18 cellular contexts compared by ENCODE assay signal in genomic region chr9:130208600-130209347, GRCh38. TPM values are rescaled to one million over a fixed set of nuclear protein-coding genes. Genes with fewer than 3 reads are reported as not detected.
DNase-seq lines count a peak whose midpoint lies in the region; ATAC-seq, FAIRE-seq and TF ChIP-seq lines count a peak whose summit lies in the region.
"Had no signal": no experiment of that assay in that cellular context is flagged by ENCODE, and none has a peak within 500 bp of the region (broad histone marks: within the 10 kb centered on the region; RNA-seq: fewer than 3 reads in every experiment).

No MANE protein-coding gene starts in this region.

- ATAC-seq in HG02642 (IDR thresholded peaks at IDR 0.05; ENCODE audit: poor library complexity, unreplicated experiment): no peak
- ATAC-seq: PC-3; stimulated activated naive CD8-positive, alpha-beta T cell treated with anti-CD3 and anti-CD28 coated beads, Interleukin-15, Interleukin-2, amounts not matched to agents 100 U/mL and 50 U/mL, for 24 hours had no signal

- H3K4me3 ChIP-seq in HEK293 (ENCODE audit: low read depth, low read length): no peak overlapping the region
- no peak overlapping the region for H3K4me3 ChIP-seq in esophagus squamous epithelium

- 67 to 69% methylated on average over 17 to 25 of the region's 26 CpGs for WGBS in esophagus squamous epithelium, 2 donors

- CTCF ChIA-PET in HEK293 (lab: Yijun Ruan, JAX): interaction anchor here (0.5 to 1.3 kb wide), 3 partner anchors 11 to 111 kb away, joined by 3 to 4 read pairs (median 3); no protein-coding TSS in a partner anchor

- H3K4me1 ChIP-seq in HEK293 (ENCODE audit: control insufficient read depth, insufficient read depth, low read length) (no peaks in the 10 kb centered on the region), esophagus squamous epithelium (peaks cover 7 to 50% (median 11%) of the 10 kb centered on the region in 3 donors)

- H3K9me3 ChIP-seq in HEK293 (ENCODE audit: control insufficient read depth, insufficient read depth, low read depth, low read length) (no peaks in the 10 kb centered on the region), esophagus squamous epithelium (no peaks in the 10 kb centered on the region)

- H3K27me3 ChIP-seq in esophagus squamous epithelium: no peaks in the 10 kb centered on the region

- no peak for TF ChIP-seq POLR2A in esophagus squamous epithelium (IDR thresholded peaks at IDR 0.05)

- H3K27ac ChIP-seq in HEK293 (ENCODE audit: extremely low read depth, low read depth, low read length): no peak overlapping the region
- H3K27ac ChIP-seq in esophagus squamous epithelium: peak overlapping the region in 3 of 4 donors; percentile 65 to 84 (median 79)
- H3K27ac ChIP-seq: C4-2B had no signal

- H3K36me3 ChIP-seq in HEK293 (ENCODE audit: control insufficient read depth in 2 of 2, insufficient read depth in 1 of 2, low read length in 2 of 2) (no peaks in the 10 kb centered on the region), esophagus squamous epithelium (no peaks in the 10 kb centered on the region)

- FAIRE-seq in GM19239 (lab: Jason Lieb, UNC) (no peak), D721Med (lab: Jason Lieb, UNC) (no peak)
- FAIRE-seq: bronchial epithelial cell had no signal

- intact Hi-C loops in esophagus squamous epithelium (cut with DNase I): no loop called here

- TF ChIP-seq CTCF in HEK293 (tag by site-specific recombination; IDR thresholded peaks at IDR 0.05): no peak
- TF ChIP-seq CTCF in esophagus squamous epithelium (IDR thresholded peaks at IDR 0.05): no peak
- TF ChIP-seq CTCF in D721Med (IDR thresholded peaks at IDR 0.05; ENCODE audit: insufficient read depth, missing control alignments): no peak

- POLR2A ChIA-PET in HEK293 (lab: Yijun Ruan, JAX): no interaction called here

- DNase-seq in NCI-H2227 treated with DMSO at 0.1 percent for 48 hours (lab: John Stamatoyannopoulos, UW): peak; percentile 85
- DNase-seq in esophagus squamous epithelium (lab: John Stamatoyannopoulos, UW): no peak
- DNase-seq in retina: peak; percentile 54
- DNase-seq in AG08396 (ENCODE audit: low spot score): no peak
- DNase-seq in GM19239 (ENCODE audit: insufficient read length, low spot score): no peak
- DNase-seq in D721Med (ENCODE audit: insufficient read length, low spot score): no peak
- DNase-seq: activated CD4-positive, alpha-beta T cell treated with anti-CD3 and anti-CD28 coated beads, Interleukin-2, amount 50 U/mL, for 4 hours; GF-D8; hippocampal formation; NCI-H2029 treated with DMSO at 0.1 percent for 48 hours; PC-3; stimulated activated CD4-positive, alpha-beta T cell treated with anti-CD3 and anti-CD28 coated beads, Interleukin-4, amount 100 ng/mL, for 4 hours; stimulated activated naive CD8-positive, alpha-beta T cell treated with anti-CD3 and anti-CD28 coated beads, Interleukin-15, Interleukin-2, amounts not matched to agents 100 U/mL and 50 U/mL, for 24 hours had no signal

TF ChIP-seq in HEK293, 187 proteins besides CTCF, POLR2A, EP300 and RAD21:
- TF ChIP-seq ZNF785 (tag by site-specific recombination; IDR thresholded peaks at IDR 0.05): no peak
- 0 out of 2 replicates have a peak, but pooled peaks have one; percentile 11 for TF ChIP-seq OSR2 (tag by site-specific recombination; IDR thresholded peaks at IDR 0.05)
- TF ChIP-seq ZNF138 (tag by site-specific recombination; IDR thresholded peaks at IDR 0.05; ENCODE audit: borderline replicate concordance): no peak
- 0 out of 2 replicates have a peak, but pooled peaks have one; percentile 16 for TF ChIP-seq ZBTB44 (tag by site-specific recombination; IDR thresholded peaks at IDR 0.05)
- no peak for TF ChIP-seq ZNF571 (tag by site-specific recombination; IDR thresholded peaks at IDR 0.05)
- TF ChIP-seq ZNF169 (tag by site-specific recombination; IDR thresholded peaks at IDR 0.05): no peak
- TF ChIP-seq ZIC2 (tag by site-specific recombination; IDR thresholded peaks at IDR 0.05): peak; percentile 27; the same call in 1 of the 2 replicates
- no peak for TF ChIP-seq ZNF174 (tag by site-specific recombination; IDR thresholded peaks at IDR 0.05)

RNA-seq across cellular contexts. Expression of gene NCS1, which starts 36.6 kb away (rescaled TPM):
- total RNA-seq in esophagus squamous epithelium: 10 to 100 TPM in 3 of 4 donors, 1 to 10 TPM in 1; 9.3 to 31.3 (median 15.2) TPM

RNA-seq across cellular contexts. Expression of gene HMCN2, which starts 56.8 kb away (rescaled TPM):
- total RNA-seq in esophagus squamous epithelium: 1 to 10 TPM in 1 of 4 donors, under 1 TPM in 3; 0.53 to 4.8 (median 0.78) TPM
- total RNA-seq: T-helper 1 cell treated with Interleukin-12 subunit alpha and Interleukin-12 subunit beta and Interleukin-4 antibody, amounts not matched to agents 30 ng/mL and 1 ng/mL, for 36 hours had no signal

Comparison
In these comparisons a context has a peak if more than half of its experiments do, and no peak if none do; other contexts are left out.
1. DNase-seq: peak in NCI-H2227 treated with DMSO at 0.1 percent for 48 hours (single experiment) and retina (single experiment); none in esophagus squamous epithelium (single experiment), AG08396 (single experiment), GM19239 (single experiment) and D721Med (single experiment).